Comparison of ENCODE assay signal across 8 cellular contexts in genomic region chr7:50739744-50740455, GRCh38. TPM values are rescaled to one million over a fixed set of nuclear protein-coding genes. Genes with fewer than 3 reads are reported as not detected.
A peak's percentile ranks its signal among the peaks of the same experiment; 100 is the strongest.
DNase-seq lines count a peak whose midpoint lies in the region; ATAC-seq, FAIRE-seq and TF ChIP-seq lines count a peak whose summit lies in the region.

No MANE protein-coding gene starts in this region.

- peaks cover 5% of the 10 kb centered on the region for H3K9me3 Mint-ChIP-seq in activated CD4-positive, alpha-beta T cell treated with anti-CD3 and anti-CD28 coated beads, Interleukin-2, amount 10 ng/mL, durations not matched to agents 24 days and 14 days

- no peak for TF ChIP-seq RAD21 in A549 (conservative IDR thresholded peaks at IDR 0.05 in 1 of 2, IDR thresholded peaks at IDR 0.05 in 1 of 2)

- WGBS in A549 (ENCODE audit: missing lambda C conversion rate) = 91% methylated on average over 7 of the region's 7 CpGs

- H3K9me3 ChIP-seq in A549 = no peaks in the 10 kb centered on the region

- TF ChIP-seq POLR2A in A549 (IDR thresholded peaks at IDR 0.05; ENCODE audit: low read length) = no peak

- H3K4me1 ChIP-seq in A549 = peaks cover 27% of the 10 kb centered on the region

- peak overlapping the region; percentile 53 for H3K4me3 Mint-ChIP-seq in activated CD4-positive, alpha-beta T cell treated with anti-CD3 and anti-CD28 coated beads, Interleukin-2, amount 10 ng/mL, durations not matched to agents 24 days and 14 days

- H3K4me1 Mint-ChIP-seq in activated CD4-positive, alpha-beta T cell treated with anti-CD3 and anti-CD28 coated beads, Interleukin-2, amount 10 ng/mL, durations not matched to agents 24 days and 14 days = peaks cover 16% of the 10 kb centered on the region

- no peaks in the 10 kb centered on the region for H3K27me3 Mint-ChIP-seq in activated CD4-positive, alpha-beta T cell treated with anti-CD3 and anti-CD28 coated beads, Interleukin-2, amount 10 ng/mL, durations not matched to agents 24 days and 14 days

- POLR2A ChIA-PET in A549 (lab: Yijun Ruan, JAX) = no interaction called here

- H3K4me3 ChIP-seq in A549 = no peak overlapping the region
- H3K4me3 ChIP-seq in fibroblast of pulmonary artery (replicated peaks; ENCODE audit: low read depth, low read length) = no peak overlapping the region

- FAIRE-seq in A549 (lab: Jason Lieb, UNC) = no peak

- H3K27ac ChIP-seq in A549 = peak overlapping the region in 1 of 2 experiments; percentile 6; a peak in 1 of 6 replicates

- ATAC-seq in A549 (peak in 1 of 2 experiments; percentile 16; a peak in 1 of 6 replicates), HG02763 (IDR thresholded peaks at IDR 0.05; ENCODE audit: unreplicated experiment) (peak; percentile 51), HG03045 (IDR thresholded peaks at IDR 0.05; ENCODE audit: unreplicated experiment) (no peak)

- peak overlapping the region; percentile 71 for H3K27ac Mint-ChIP-seq in activated CD4-positive, alpha-beta T cell treated with anti-CD3 and anti-CD28 coated beads, Interleukin-2, amount 10 ng/mL, durations not matched to agents 24 days and 14 days

- H3K4me2 ChIP-seq in A549 = no peak overlapping the region; the same call in 1 of the 3 replicates

- DNase-seq in A549 (ENCODE audit: low read depth in 1 of 2, low spot score in 1 of 2) (no peak), fibroblast of pulmonary artery (ENCODE audit: low read depth) (peak; percentile 25), AG08396 (ENCODE audit: low spot score) (no peak), DMS114 treated with DMSO at 0.1 percent for 48 hours (lab: John Stamatoyannopoulos, UW; ENCODE audit: unreplicated experiment) (no peak)
- peak; percentile 91 for DNase-seq in activated CD4-positive, alpha-beta T cell treated with anti-CD3 and anti-CD28 coated beads, Interleukin-2, amount 10 ng/mL, durations not matched to agents 24 days and 14 days
- peak; percentile 25 for DNase-seq in stimulated activated CD8-positive, alpha-beta memory T cell treated with anti-CD3 and anti-CD28 coated beads, Interleukin-12 subunit alpha, Interleukin-12 subunit beta, amount 100 ng/mL, for 4 hours (ENCODE audit: low read depth)

- TF ChIP-seq CTCF in A549 (IDR thresholded peaks at IDR 0.05) (no peak), fibroblast of pulmonary artery (IDR thresholded peaks at IDR 0.05; ENCODE audit: low read length, missing control alignments) (no peak)

- intact Hi-C loops in activated CD4-positive, alpha-beta T cell treated with anti-CD3 and anti-CD28 coated beads, Interleukin-2, amount 10 ng/mL, durations not matched to agents 24 days and 14 days (cut with micrococcal nuclease) = no loop called here

- no peaks in the 10 kb centered on the region for H3K36me3 Mint-ChIP-seq in activated CD4-positive, alpha-beta T cell treated with anti-CD3 and anti-CD28 coated beads, Interleukin-2, amount 10 ng/mL, durations not matched to agents 24 days and 14 days (ENCODE audit: low read depth)

- TF ChIP-seq EP300 in A549 (IDR thresholded peaks at IDR 0.05) = no peak

- CTCF ChIA-PET in A549 (lab: Yijun Ruan, JAX) = interaction anchor here (1.5 to 1.8 kb wide), 2 partner anchors 18 to 22 kb away, joined by 3 to 6 read pairs; no protein-coding TSS in a partner anchor

TF ChIP-seq in A549, 52 proteins besides CTCF, POLR2A, EP300 and RAD21:
- TF ChIP-seq EHF (CRISPR knock-in tag; IDR thresholded peaks at IDR 0.05) (no peak), USF2 (IDR thresholded peaks at IDR 0.05) (0 out of 2 replicates have a peak, but pooled peaks have one; percentile 8)

RNA-seq across cellular contexts. Expression of gene GRB10, which starts 42.8 kb away (rescaled TPM):
- polyA plus RNA-seq in A549 (2011; rRNA removed) (23.2 and 42.3 TPM in 2 replicates), A549 (2017; fragmentation: RNase III; extraction: RNeasy Plus Mini Kit Qiagen cat#74134 plus additional on column Dnase treatment) (34.7 to 37.6 TPM (median 37.0 TPM) in 3 replicates)
- polyA plus RNA-seq in A549 (2012; cell fraction: cytosol; rRNA removed) = 10.1 and 12.7 TPM in 2 replicates
- 19.9 and 33.8 TPM in 2 replicates for polyA plus RNA-seq in A549 (2012; cell fraction: nucleus; rRNA removed)
- 64.5 and 88.4 TPM in 2 replicates for polyA minus RNA-seq in A549 (2011; rRNA and poly(A)+ RNA removed)
- 1.4 and 3.6 TPM in 2 replicates for total RNA-seq in activated CD4-positive, alpha-beta T cell treated with anti-CD3 and anti-CD28 coated beads, Interleukin-2, amount 10 ng/mL, durations not matched to agents 24 days and 14 days

Comparison
In these comparisons a context has a peak if more than half of its experiments do, and no peak if none do; other contexts are left out.
1. DNase-seq: peak in activated CD4-positive, alpha-beta T cell treated with anti-CD3 and anti-CD28 coated beads, Interleukin-2, amount 10 ng/mL, durations not matched to agents 24 days and 14 days (single experiment), fibroblast of pulmonary artery (single experiment) and stimulated activated CD8-positive, alpha-beta memory T cell treated with anti-CD3 and anti-CD28 coated beads, Interleukin-12 subunit alpha, Interleukin-12 subunit beta, amount 100 ng/mL, for 4 hours (single experiment); none in A549 (0 of 2), AG08396 (single experiment) and DMS114 treated with DMSO at 0.1 percent for 48 hours (single experiment).